Comparison of ENCODE assay signal across 29 cellular contexts in genomic region chr3:176293277-176293676, GRCh38.
DNase-seq lines count a peak whose midpoint lies in the region; ATAC-seq, FAIRE-seq and TF ChIP-seq lines count a peak whose summit lies in the region.
"Had no signal": no experiment of that assay in that cellular context is flagged by ENCODE, and none has a peak within 500 bp of the region (broad histone marks: within the 10 kb centered on the region; RNA-seq: fewer than 3 reads in every experiment).

No MANE protein-coding gene starts in this region.

- peak; percentile 13 for FAIRE-seq in H1 (lab: Jason Lieb, UNC)
- FAIRE-seq: A549, GM18507, GM19239 had no signal

- H3K56ac ChIP-seq in H9 (ENCODE audit: insufficient read length, low read depth, low read length), result no peak overlapping the region
- no peak overlapping the region for H3K56ac ChIP-seq in H1 (replicated peaks; ENCODE audit: insufficient read length, low read depth, low read length)

- DNase-seq in AG10803 (ENCODE audit: low read depth) (peak; percentile 38), H9 (no peak), H1 (ENCODE audit: low read depth in 1 of 2, low spot score in 2 of 2) (no peak), H7 (no peak), NCI-H2081 treated with DMSO at 0.1 percent for 48 hours (lab: John Stamatoyannopoulos, UW) (no peak), cerebellar cortex (ENCODE audit: low spot score) (no peak)
- DNase-seq: activated CD4-positive, alpha-beta T cell treated with anti-CD3 and anti-CD28 coated beads for 4 hours; activated T-cell treated with anti-CD3 and anti-CD28 coated beads for 4 hours; DMS79; NCI-H1105; NCI-H187; NCI-H2171 treated with DMSO at 0.1 percent for 48 hours; NCI-H510A; pancreas; stimulated activated naive CD4-positive, alpha-beta T cell; SW 1271 had no signal

- CTCF ChIA-PET in H1 (lab: Charles Lee; ENCODE audit: partially characterized antibody), result interaction anchor here (1.3 kb wide), 1 partner anchor 137 kb away, joined by 4 read pairs; no protein-coding TSS in a partner anchor

- peaks cover 30 to 41% of the 10 kb centered on the region in 2 experiments for H3K4me1 Mint-ChIP-seq in H9
- H3K4me1 Mint-ChIP-seq: activated naive CD4-positive, alpha-beta T cell treated with anti-CD3 and anti-CD28 coated beads, Interleukin-2, amount 50 U/mL, for 24 hours; memory B cell had no signal

- H2BK15ac ChIP-seq in H9 (ENCODE audit: low read depth, low read length) (no peak overlapping the region), H1 (ENCODE audit: low read length) (no peak overlapping the region)

- TF ChIP-seq RAD21 in H1 (IDR thresholded peaks at IDR 0.05 in 1 of 2, conservative IDR thresholded peaks at IDR 0.05 in 1 of 2; ENCODE audit: low read depth in 2 of 2, low read length in 2 of 2), result no peak

- H3T11ph ChIP-seq in H9 (ENCODE audit: low read length), result no peak overlapping the region

- ATAC-seq in HG03342 (IDR thresholded peaks at IDR 0.05; ENCODE audit: unreplicated experiment), result no peak
- ATAC-seq: A549, left lobe of liver, pancreas had no signal

- no CpG with 5 or more reads among the region's 2 CpGs for WGBS in H9 (ENCODE audit: extremely low coverage, insufficient read length, low lambda C conversion rate)
- WGBS in H1 (ENCODE audit: extremely low coverage in 1 of 2, insufficient coverage in 1 of 2, insufficient read length in 1 of 2, insufficient replicate concordance in 2 of 2, low coverage in 1 of 2, low lambda C conversion rate in 2 of 2, missing lambda C conversion rate in 1 of 2), 2 experiments, result 89% methylated on average over 2 of the region's 2 CpGs; no CpG with 5 or more reads in 1 of the 2 experiments

- H3K18ac ChIP-seq in H9 (ENCODE audit: insufficient read length, low read depth, low read length), result no peak overlapping the region
- H3K18ac ChIP-seq in H1 (ENCODE audit: extremely low read depth, low read length), result no peak overlapping the region

- H3K23me2 ChIP-seq in H9 (ENCODE audit: insufficient read length, low read depth, low read length, poor library complexity, severe bottlenecking) (no peaks in the 10 kb centered on the region), H1 (ENCODE audit: low read depth, low read length) (no peaks in the 10 kb centered on the region)

- H2BK120ac ChIP-seq in H9 (ENCODE audit: low read depth, low read length, poor library complexity, severe bottlenecking) (no peak overlapping the region), H1 (replicated peaks; ENCODE audit: low read depth, low read length) (no peak overlapping the region)

- no peak overlapping the region for H3K4me3 Mint-ChIP-seq in H9
- H3K4me3 Mint-ChIP-seq: activated naive CD4-positive, alpha-beta T cell treated with anti-CD3 and anti-CD28 coated beads, Interleukin-2, amount 50 U/mL, for 24 hours; memory B cell had no signal

- TF ChIP-seq CTCF in AG10803 (conservative IDR thresholded peaks at IDR 0.05; ENCODE audit: low read length) (no peak), H9 (conservative IDR thresholded peaks at IDR 0.05) (no peak), H1 (IDR thresholded peaks at IDR 0.05; ENCODE audit: control extremely low read depth in 1 of 3, insufficient read depth in 1 of 3, low read depth in 1 of 3, low read length in 3 of 3) (no peak)

- no peaks in the 10 kb centered on the region for H4K20me1 ChIP-seq in H9 (ENCODE audit: control insufficient read depth, insufficient read depth, insufficient read length)
- peaks cover 5 to 6% of the 10 kb centered on the region in 2 experiments for H4K20me1 ChIP-seq in H1 (replicated peaks in 1 of 2; ENCODE audit: control insufficient read depth in 1 of 2, insufficient read depth in 2 of 2, low read length in 2 of 2)
- H4K20me1 ChIP-seq: BLaER1 treated with 17β-estradiol and CSF1 and Interleukin-3, amounts not matched to agents 10 nM and 100 nM had no signal

- H3K4me1 ChIP-seq in H9 (ENCODE audit: insufficient read depth, low read length) (peaks cover 8% of the 10 kb centered on the region; the same call in 1 of the 2 replicates), H1 (replicated peaks in 1 of 4; ENCODE audit: control insufficient read depth in 3 of 4, insufficient read depth in 4 of 4, low read length in 3 of 4) (peaks cover 3 to 11% (median 6%) of the 10 kb centered on the region in 4 experiments; a peak in 6 of 7 replicates), neuron (ENCODE audit: insufficient read depth, low read length) (peaks cover 3% of the 10 kb centered on the region)
- H3K4me1 ChIP-seq: A549; BLaER1 treated with 17β-estradiol and CSF1 and Interleukin-3, amounts not matched to agents 10 nM and 100 nM; breast epithelium; HAP-1; pancreas had no signal

- no peak for TF ChIP-seq POLR2A in H1 (IDR thresholded peaks at IDR 0.05; ENCODE audit: control extremely low read depth in 1 of 2, low read depth in 2 of 2, low read length in 2 of 2)

- H3K4ac ChIP-seq in H9 (ENCODE audit: low read depth, low read length), result no peak overlapping the region
- H3K4ac ChIP-seq in H1 (replicated peaks; ENCODE audit: insufficient read length, low read depth, low read length), result no peak overlapping the region

- no peaks in the 10 kb centered on the region for H3K79me1 ChIP-seq in H9 (ENCODE audit: insufficient read depth, low read depth, low read length, poor library complexity, severe bottlenecking)
- H3K79me1 ChIP-seq in H1 (ENCODE audit: low read depth, low read length), result peaks cover 5% of the 10 kb centered on the region; the same call in 1 of the 2 replicates

- H2BK5ac ChIP-seq in H9 (ENCODE audit: insufficient read length, low read length) (no peak overlapping the region), H1 (ENCODE audit: low read depth, low read length) (no peak overlapping the region)

- H3K27me3 Mint-ChIP-seq in H9 (ENCODE audit: low read depth), result no peaks in the 10 kb centered on the region
- H3K27me3 Mint-ChIP-seq: activated naive CD4-positive, alpha-beta T cell treated with anti-CD3 and anti-CD28 coated beads, Interleukin-2, amount 50 U/mL, for 24 hours; memory B cell had no signal

- no peak overlapping the region for H2AK5ac ChIP-seq in H9 (ENCODE audit: insufficient read length, low read length)
- no peak overlapping the region for H2AK5ac ChIP-seq in H1 (ENCODE audit: low read depth, low read length)

- no peaks in the 10 kb centered on the region for H3K9me3 Mint-ChIP-seq in H9

- POLR2A ChIA-PET in H1 (lab: Charles Lee; ENCODE audit: partially characterized antibody), result interaction anchor here (1.0 to 1.3 kb wide), 3 partner anchors 9 to 137 kb away, joined by 4 to 10 read pairs (median 4); no protein-coding TSS in a partner anchor

- H2BK20ac ChIP-seq in H9 (ENCODE audit: low read depth, low read length, poor library complexity, severe bottlenecking), result no peak overlapping the region
- no peak overlapping the region for H2BK20ac ChIP-seq in H1 (ENCODE audit: low read length)

- peaks cover 8% of the 10 kb centered on the region; the same call in 1 of the 2 replicates for H3K79me2 ChIP-seq in H9 (ENCODE audit: insufficient read depth, low read length)
- H3K79me2 ChIP-seq in H1 (ENCODE audit: control insufficient read depth in 1 of 2, insufficient read depth in 2 of 2, low read length in 2 of 2), result peaks cover 0 to 76% of the 10 kb centered on the region in 2 experiments; a peak in 2 of 4 replicates

- no peak overlapping the region for H3K23ac ChIP-seq in H9 (ENCODE audit: insufficient read length, low read depth, low read length)
- H3K23ac ChIP-seq in H1 (ENCODE audit: insufficient read length), result no peak overlapping the region

- H3K9me3 ChIP-seq in H9 (ENCODE audit: control insufficient read depth, low read depth, low read length) (no peaks in the 10 kb centered on the region), H1 (ENCODE audit: insufficient read depth in 2 of 2, low read depth in 1 of 2, low read length in 1 of 2) (no peaks in the 10 kb centered on the region), neuron (ENCODE audit: low read length) (no peaks in the 10 kb centered on the region)
- H3K9me3 ChIP-seq: A549; BLaER1 treated with 17β-estradiol and CSF1 and Interleukin-3, amounts not matched to agents 10 nM and 100 nM; breast epithelium; HAP-1; pancreas had no signal

- no peak overlapping the region for H3K4me3 ChIP-seq in AG10803 (ENCODE audit: low read length)
- no peak overlapping the region for H3K4me3 ChIP-seq in H1 (ENCODE audit: extremely low read depth in 1 of 4, insufficient read depth in 2 of 4, low read depth in 3 of 4, low read length in 4 of 4)
- H3K4me3 ChIP-seq in neuron (ENCODE audit: low read length), result no peak overlapping the region
- H3K4me3 ChIP-seq in H7 (ENCODE audit: insufficient read depth, low read depth, low read length), result no peak overlapping the region
- H3K4me3 ChIP-seq: A549; BLaER1 treated with 17β-estradiol and CSF1 and Interleukin-3, amounts not matched to agents 10 nM and 100 nM; breast epithelium; HAP-1; pancreas; smooth muscle cell had no signal

- H3K9ac ChIP-seq in H9 (ENCODE audit: extremely low read depth, insufficient read length, low read length), result no peak overlapping the region
- no peak overlapping the region for H3K9ac ChIP-seq in H1 (replicated peaks in 1 of 4; ENCODE audit: extremely low read depth in 1 of 4, low read depth in 3 of 4, low read length in 3 of 4)
- H3K9ac ChIP-seq: BLaER1 treated with 17β-estradiol and CSF1 and Interleukin-3, amounts not matched to agents 10 nM and 100 nM had no signal

- H3K27ac Mint-ChIP-seq in H9, result peak overlapping the region in 2 of 3 experiments; percentile 60 to 80; a peak in 4 of 7 replicates
- H3K27ac Mint-ChIP-seq: activated naive CD4-positive, alpha-beta T cell treated with anti-CD3 and anti-CD28 coated beads, Interleukin-2, amount 50 U/mL, for 24 hours; activated T-helper 2 cell treated with anti-CD3 and anti-CD28 coated beads, Interferon-gamma antibody, Interleukin-2, Interleukin-4, amounts not matched to agents 10 μg/mL and 5 μg/mL and 100 μg/mL, durations not matched to agents 14 hours and 24 hours and 36 hours; memory B cell had no signal

- peaks cover 0 to 40% (median 1%) of the 10 kb centered on the region in 4 experiments; a peak in 2 of 8 replicates for H3K36me3 ChIP-seq in H1 (ENCODE audit: control insufficient read depth in 2 of 4, insufficient read depth in 4 of 4, low read length in 3 of 4)
- no peaks in the 10 kb centered on the region for H3K36me3 ChIP-seq in neuron (ENCODE audit: insufficient read depth, low read length)
- H3K36me3 ChIP-seq in H7 (replicated peaks; ENCODE audit: control insufficient read depth, insufficient read depth, low read length), result peaks cover 2% of the 10 kb centered on the region
- H3K36me3 ChIP-seq: BLaER1 treated with 17β-estradiol and CSF1 and Interleukin-3, amounts not matched to agents 10 nM and 100 nM; breast epithelium; HAP-1; pancreas had no signal

- H2BK12ac ChIP-seq in H9 (ENCODE audit: insufficient read length, low read depth, low read length) (no peak overlapping the region), H1 (ENCODE audit: low read depth, low read length) (no peak overlapping the region)

- H3K4me2 ChIP-seq in H9 (ENCODE audit: insufficient read depth, insufficient read length, low read length), result no peak overlapping the region
- no peak overlapping the region for H3K4me2 ChIP-seq in H1 (ENCODE audit: insufficient read depth in 1 of 2, low read depth in 2 of 2, low read length in 2 of 2)
- H3K4me2 ChIP-seq: A549; BLaER1 treated with 17β-estradiol and CSF1 and Interleukin-3, amounts not matched to agents 10 nM and 100 nM; smooth muscle cell had no signal

- H2AFZ ChIP-seq in H9 (ENCODE audit: low read length) (no peak overlapping the region), H1 (ENCODE audit: low read length) (no peak overlapping the region), neuron (ENCODE audit: low read depth, low read length) (peak overlapping the region; percentile 1)

- H4K91ac ChIP-seq in H9 (ENCODE audit: insufficient read length, low read depth, low read length) (no peak overlapping the region), H1 (replicated peaks; ENCODE audit: insufficient read length, low read length) (no peak overlapping the region)

- H3K36me3 Mint-ChIP-seq in H9 (ENCODE audit: insufficient read depth in 1 of 3, low read depth in 3 of 3), result peaks cover 10 to 25% (median 12%) of the 10 kb centered on the region in 3 experiments; a peak in 6 of 7 replicates
- H3K36me3 Mint-ChIP-seq: activated naive CD4-positive, alpha-beta T cell treated with anti-CD3 and anti-CD28 coated beads, Interleukin-2, amount 50 U/mL, for 24 hours; memory B cell had no signal

- TF ChIP-seq EP300 in H1 (IDR thresholded peaks at IDR 0.05; ENCODE audit: borderline replicate concordance in 1 of 2, low read depth in 2 of 2, low read length in 2 of 2), result no peak

- H3K27ac ChIP-seq in H9 (ENCODE audit: insufficient read length, low read depth, low read length) (no peak overlapping the region), H1 (ENCODE audit: low read depth, low read length) (no peak overlapping the region)
- H3K27ac ChIP-seq: A549; BLaER1 treated with 17β-estradiol and CSF1 and Interleukin-3, amounts not matched to agents 10 nM and 100 nM; breast epithelium; pancreas had no signal

- no peak overlapping the region for H4K5ac ChIP-seq in H9 (ENCODE audit: insufficient read length, low read depth, low read length)
- H4K5ac ChIP-seq in H1 (ENCODE audit: insufficient read length, low read depth, low read length), result no peak overlapping the region

- H3K27me3 ChIP-seq in H9 (ENCODE audit: insufficient read depth, low read length), result no peaks in the 10 kb centered on the region
- no peaks in the 10 kb centered on the region for H3K27me3 ChIP-seq in H1 (replicated peaks in 1 of 4; ENCODE audit: control insufficient read depth in 3 of 4, extremely low read depth in 1 of 4, insufficient read depth in 3 of 4, low read length in 3 of 4)
- no peaks in the 10 kb centered on the region for H3K27me3 ChIP-seq in neuron (ENCODE audit: insufficient read depth, low read length)
- no peaks in the 10 kb centered on the region for H3K27me3 ChIP-seq in H7 (ENCODE audit: control insufficient read depth, insufficient read depth, low read length)
- H3K27me3 ChIP-seq: BLaER1 treated with 17β-estradiol and CSF1 and Interleukin-3, amounts not matched to agents 10 nM and 100 nM; breast epithelium; pancreas had no signal

- H4K8ac ChIP-seq in H9 (replicated peaks; ENCODE audit: insufficient read length, low read depth, low read length) (no peak overlapping the region), H1 (ENCODE audit: extremely low read depth, insufficient read depth, low read length) (no peak overlapping the region)

- no peak overlapping the region for H3K14ac ChIP-seq in H9 (ENCODE audit: insufficient read depth, low read length)
- H3K14ac ChIP-seq in H1 (ENCODE audit: insufficient read length), result no peak overlapping the region
